In genomic region chr1:167543566-167543965, GRCh38 we compare ENCODE assay signal across 20 cellular contexts. TPM values are rescaled to one million over a fixed set of nuclear protein-coding genes. Genes with fewer than 3 reads are reported as not detected.
"Had no signal": no experiment of that assay in that cellular context is flagged by ENCODE, and none has a peak within 500 bp of the region (broad histone marks: within the 10 kb centered on the region; RNA-seq: fewer than 3 reads in every experiment).

No MANE protein-coding gene starts in this region.

- H3K4me1 ChIP-seq: neural progenitor cell had no signal

- H3K36me3 ChIP-seq: neural progenitor cell had no signal

- ATAC-seq: activated CD8-positive, alpha-beta T cell treated with anti-CD3 and anti-CD28 coated beads for 36 hours; activated T-cell treated with anti-CD3 and anti-CD28 coated beads, Interleukin-2, amount 50 U/mL, for 72 hours; gastrocnemius medialis; left lung; psoas muscle; stimulated activated memory B cell treated with anti-CD40 and anti-IgM and Interleukin-4, amounts not matched to agents 10 μg/mL and 1 μg/mL and 100 μg/mL, for 72 hours; upper lobe of right lung had no signal

- H3K9me3 ChIP-seq: ascending aorta, gastrocnemius medialis, left lung, psoas muscle, sigmoid colon, upper lobe of right lung had no signal

- H3K9ac ChIP-seq: neural progenitor cell had no signal

- H3K4me3 ChIP-seq: ascending aorta, coronary artery, gastrocnemius medialis, left lung, neural progenitor cell, psoas muscle, sigmoid colon, upper lobe of right lung had no signal

- DNase-seq: activated B cell treated with CpG ODN at 0.5 μM for 24 hours; activated CD4-positive, alpha-beta T cell treated with anti-CD3 and anti-CD28 coated beads for 4 hours; activated CD8-positive, alpha-beta T cell treated with anti-CD3 and anti-CD28 coated beads for 36 hours; activated gamma-delta T cell; activated T-cell treated with anti-CD3 and anti-CD28 coated beads, Interleukin-2, amount 50 U/mL, for 72 hours; effector CD4-positive, alpha-beta T cell; gastrocnemius medialis; head of caudate nucleus; kidney; left lung; naive B cell; sigmoid colon; stimulated activated CD4-positive, alpha-beta T cell treated with anti-CD3 and anti-CD28 coated beads, Interleukin-4, amount 100 ng/mL, for 24 hours; upper lobe of right lung had no signal

- H2AFZ ChIP-seq: neural progenitor cell had no signal

- H3K27me3 ChIP-seq: ascending aorta, gastrocnemius medialis, left lung, neural progenitor cell, sigmoid colon, upper lobe of right lung had no signal

- H3K4me2 ChIP-seq: neural progenitor cell had no signal

- H3K27ac ChIP-seq: ascending aorta, gastrocnemius medialis, neural progenitor cell, psoas muscle, upper lobe of right lung had no signal

RNA-seq across cellular contexts. Expression of gene CD247, which starts 25.2 kb away (rescaled TPM):
- total RNA-seq: osteocyte had no signal
